ENCODE assay signal across 8 cellular contexts in the genomic region with DNA sequence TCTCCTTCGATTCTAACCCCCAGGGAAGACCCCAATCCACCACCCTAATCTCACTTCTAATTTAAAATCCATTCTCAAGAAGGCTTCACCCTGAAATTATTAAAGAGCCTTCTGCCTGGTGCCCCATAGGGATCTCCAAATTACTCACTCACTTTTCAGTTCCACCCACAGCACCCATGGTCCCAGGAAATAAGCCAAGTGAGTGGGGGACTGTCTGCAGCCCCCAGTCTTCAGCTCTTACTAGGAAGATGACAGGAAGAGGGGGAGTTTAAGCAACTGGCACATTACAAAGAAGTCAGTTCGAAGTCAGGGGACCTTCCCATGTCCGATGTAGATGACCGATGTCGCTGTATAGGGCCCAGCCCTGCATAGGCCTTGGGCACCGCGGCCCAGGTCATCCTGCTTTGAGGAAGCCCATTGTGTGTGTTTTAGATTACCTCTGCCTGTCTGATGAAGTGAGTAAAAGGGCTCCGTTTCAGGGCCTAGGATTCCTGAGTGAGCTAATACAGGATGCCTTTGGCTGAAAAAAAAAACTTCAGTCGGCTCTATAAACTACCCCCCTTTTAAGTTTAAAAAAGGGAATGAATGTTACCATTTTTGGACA. TPM values are rescaled to one million over a fixed set of nuclear protein-coding genes. Genes with fewer than 3 reads are reported as not detected.
DNase-seq lines count a peak whose midpoint lies in the region; ATAC-seq and TF ChIP-seq lines count a peak whose summit lies in the region.

No MANE protein-coding gene starts in this region.

- in situ Hi-C loops in KBM-7 (cut with MboI; ENCODE audit: low pct_unique_long_range_greater_than_20kb, low sequenced_read_pairs), result no loop called here

- peak overlapping the region; percentile 94 for H3K4me2 ChIP-seq in HCT116 (ENCODE audit: low read length)

- H4K20me1 ChIP-seq in HCT116 (ENCODE audit: insufficient read depth), result no peaks in the 10 kb centered on the region

- no peak for DNase-seq in HCT116 (ENCODE audit: low read depth, low spot score)
- no peak for DNase-seq in foreskin fibroblast
- no peak for DNase-seq in sigmoid colon
- no peak for DNase-seq in HCEC 1CT
- DNase-seq in KBM-7, result no peak

- TSS peak; percentile 47 for BruUV-seq in HCT116 (replicated peaks; lab: Mats Ljungman, UMichigan)

- TF ChIP-seq EP300 in sigmoid colon (IDR thresholded peaks at IDR 0.05), result no peak

- H3K79me2 ChIP-seq in HCT116 (ENCODE audit: insufficient read depth, low read length), result peaks cover 62% of the 10 kb centered on the region

- H3K9ac ChIP-seq in HCT116 (ENCODE audit: low read length), result peak overlapping the region; percentile 87

- H3K36me3 ChIP-seq in HCT116 (ENCODE audit: control insufficient read depth in 1 of 2, insufficient read depth in 2 of 2, low read length in 2 of 2) (peaks cover 4 to 22% of the 10 kb centered on the region in 2 experiments; a peak in 3 of 4 replicates), sigmoid colon (peaks cover 1 to 27% (median 19%) of the 10 kb centered on the region in 4 donors)

- RAD21 ChIA-PET in HCT116 (lab: Charles Lee; ENCODE audit: low non-redundant PET in 1 of 2, low total read pairs in 2 of 2, uncharacterized antibody in 2 of 2, unreplicated experiment in 2 of 2), result interaction anchor here in 1 of 2 experiments (0.6 kb wide), 1 partner anchor 35 kb away, joined by 3 read pairs; no protein-coding TSS in a partner anchor

- H3K9me2 ChIP-seq in HCT116 (ENCODE audit: insufficient read depth), result no peaks in the 10 kb centered on the region

- no peak for ATAC-seq in HCT116
- no peak for ATAC-seq in GM21367 (IDR thresholded peaks at IDR 0.05; ENCODE audit: unreplicated experiment)
- ATAC-seq in GM21423 (IDR thresholded peaks at IDR 0.05; ENCODE audit: unreplicated experiment), result no peak

- H2AFZ ChIP-seq in HCT116 (ENCODE audit: low read depth, low read length, poor library complexity, severe bottlenecking), result no peak overlapping the region

- POLR2A ChIA-PET in HCT116 (lab: Charles Lee), result interaction anchor here (1.0 to 1.6 kb wide), 2 partner anchors 17 to 26 kb away, joined by 3 to 4 read pairs; no protein-coding TSS in a partner anchor

- TF ChIP-seq CTCF in HCT116 (IDR thresholded peaks at IDR 0.05 in 2 of 3, conservative IDR thresholded peaks at IDR 0.05 in 1 of 3; ENCODE audit: borderline replicate concordance in 1 of 3, insufficient read depth in 1 of 3, low read depth in 2 of 3, low read length in 2 of 3) (no peak), WI38 (IDR thresholded peaks at IDR 0.05; ENCODE audit: low read depth, low read length) (no peak), foreskin fibroblast (IDR thresholded peaks at IDR 0.05; ENCODE audit: low read depth, low read length) (no peak), sigmoid colon (IDR thresholded peaks at IDR 0.05) (no peak)

- H3K27ac ChIP-seq in HCT116 (ENCODE audit: low read depth, low read length) (peak overlapping the region; percentile 90), sigmoid colon (peak overlapping the region; percentile 98 to 100 (median 100))

- TF ChIP-seq POLR2A in HCT116 (IDR thresholded peaks at IDR 0.05; ENCODE audit: borderline replicate concordance, extremely low read depth, insufficient read depth, insufficient read length) (no peak), sigmoid colon (IDR thresholded peaks at IDR 0.05) (no peak)

- intact Hi-C loops in HCT116 (cut with micrococcal nuclease) (no loop called here), sigmoid colon (cut with DNase I) (no loop called here)

- TF ChIP-seq RAD21 in HCT116 (IDR thresholded peaks at IDR 0.05; ENCODE audit: low read depth), result no peak

- H3K4me3 ChIP-seq in HCT116 (replicated peaks in 1 of 2; ENCODE audit: low read depth in 1 of 2, low read length in 2 of 2), result peak overlapping the region; percentile 92 to 93
- peak overlapping the region; percentile 97 for H3K4me3 ChIP-seq in WI38 (ENCODE audit: low read depth, low read length)
- H3K4me3 ChIP-seq in foreskin fibroblast (ENCODE audit: low read depth in 1 of 2, low read length in 2 of 2), result peak overlapping the region; percentile 87 to 97
- H3K4me3 ChIP-seq in sigmoid colon, result peak overlapping the region; percentile 85 to 100 (median 97)

- H3K4me1 ChIP-seq in HCT116 (ENCODE audit: control insufficient read depth in 1 of 2, insufficient read depth in 2 of 2, low read length in 2 of 2), result peaks cover 16 to 25% of the 10 kb centered on the region in 2 experiments
- peaks cover 0 to 76% (median 75%) of the 10 kb centered on the region in 4 donors for H3K4me1 ChIP-seq in sigmoid colon

- CTCF ChIA-PET in HCT116 (lab: Charles Lee), result no interaction called here

- no peaks in the 10 kb centered on the region for H3K27me3 ChIP-seq in HCT116 (ENCODE audit: insufficient read depth, low read length)
- no peaks in the 10 kb centered on the region for H3K27me3 ChIP-seq in sigmoid colon

- H3K9me3 ChIP-seq in HCT116 (ENCODE audit: control insufficient read depth in 1 of 2, insufficient read depth in 1 of 2, low read depth in 1 of 2, low read length in 2 of 2) (no peaks in the 10 kb centered on the region), sigmoid colon (no peaks in the 10 kb centered on the region)

- 15 to 27% methylated on average over 9 of the region's 9 CpGs for WGBS in sigmoid colon, 2 donors

TF ChIP-seq in HCT116, 20 proteins besides CTCF, POLR2A, EP300 and RAD21:
- TF ChIP-seq SRF (IDR thresholded peaks at IDR 0.05; ENCODE audit: low read depth) (peak; percentile 36; the same call in 1 of the 2 replicates), EGR1 (IDR thresholded peaks at IDR 0.05; ENCODE audit: low read depth) (no peak)

RNA-seq across cellular contexts. Expression of gene ACTN1, which starts 1.9 kb away (rescaled TPM):
- total RNA-seq in HCT116 (2021; ENCODE audit: unreplicated experiment) (123 TPM), sigmoid colon (1,000 to 10,000 TPM in 1 of 4 donors, 100 to 1,000 TPM in 3; 372 to 1,069 (median 688) TPM)
- 134 and 167 TPM in 2 replicates for polyA plus RNA-seq in HCT116 (2012)
- polyA plus RNA-seq in sigmoid colon, result 10 to 100 TPM; 20.1 to 98.1 (median 24.0) TPM
